Comparison of ENCODE assay signal across 18 cellular contexts in the genomic region with DNA sequence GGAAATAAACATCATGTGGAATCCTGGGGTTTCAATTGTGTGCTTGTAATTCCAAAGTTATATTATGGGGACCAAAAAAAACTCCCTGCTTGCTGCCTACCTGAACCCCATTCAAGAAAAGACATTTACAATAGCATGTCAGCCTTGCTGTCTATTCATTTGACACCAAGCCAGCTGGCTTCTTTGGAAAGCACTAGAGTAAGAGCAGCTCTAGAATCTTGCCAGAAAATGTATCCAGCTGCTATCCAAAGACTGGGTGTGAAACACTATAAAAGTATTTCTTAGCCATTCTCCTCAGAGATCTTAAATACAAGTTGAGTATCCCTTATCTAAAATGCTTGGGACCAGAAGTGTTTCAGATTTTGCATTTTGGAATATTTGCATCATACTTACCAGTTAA.
"Had no signal": no experiment of that assay in that cellular context is flagged by ENCODE, and none has a peak within 500 bp of the region (broad histone marks: within the 10 kb centered on the region; RNA-seq: fewer than 3 reads in every experiment).

No MANE protein-coding gene starts in this region.

- H3K27me3 ChIP-seq: heart left ventricle, neutrophil, transverse colon had no signal

- H3K9me3 ChIP-seq: heart left ventricle, mucosa of descending colon, neutrophil, psoas muscle, thoracic aorta, transverse colon had no signal

- H3K4me3 ChIP-seq: heart left ventricle, mucosa of descending colon, psoas muscle, skin epidermis, thoracic aorta, transverse colon had no signal

- H3K27ac ChIP-seq: heart left ventricle, neutrophil, psoas muscle, skin epidermis, thoracic aorta, transverse colon had no signal

- DNase-seq: cortex of kidney; effector memory CD4-positive, alpha-beta T cell; heart left ventricle; hypothalamus; kidney glomerular epithelial cell; mammary epithelial cell; mucosa of descending colon; naive thymus-derived CD8-positive, alpha-beta T cell; psoas muscle; retina; stimulated activated CD4-positive, alpha-beta T cell treated with anti-CD3 and anti-CD28 coated beads, Interleukin-2, amount 100 ng/mL, for 24 hours; stimulated activated CD4-positive, alpha-beta T cell treated with anti-CD3 and anti-CD28 coated beads, Interleukin-4, amount 100 ng/mL, for 4 hours; stimulated activated naive B cell treated with anti-CD40 and anti-IgM and Interleukin-4, amounts not matched to agents 10 μg/mL and 1 μg/mL and 100 μg/mL, for 72 hours; stimulated activated naive CD8-positive, alpha-beta T cell treated with anti-CD3 and anti-CD28 coated beads, Interleukin-15, amount 100 ng/mL, for 72 hours; transverse colon had no signal
